32 cellular contexts compared by ENCODE assay signal in the genomic region with DNA sequence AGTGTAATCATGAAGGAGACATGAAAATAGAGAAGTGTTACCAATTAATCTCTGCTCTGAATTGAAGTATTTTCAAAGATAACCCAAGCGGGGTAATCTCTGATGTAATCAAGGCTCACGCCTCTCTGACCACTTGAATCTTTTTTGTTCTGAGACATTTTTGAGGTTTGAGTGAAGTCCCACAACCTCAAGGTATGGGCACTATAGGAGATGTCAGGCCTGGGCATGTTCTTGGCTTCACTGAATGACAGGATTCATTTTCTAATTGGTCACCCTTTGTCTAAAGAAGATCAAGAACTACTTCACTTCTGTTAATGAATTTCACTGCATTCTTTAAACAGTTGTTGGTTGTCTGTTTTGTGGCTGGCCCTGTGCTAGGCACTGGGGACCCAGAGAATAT. TPM values are rescaled to one million over a fixed set of nuclear protein-coding genes. Genes with fewer than 3 reads are reported as not detected.
"Had no signal": no experiment of that assay in that cellular context is flagged by ENCODE, and none has a peak within 500 bp of the region (broad histone marks: within the 10 kb centered on the region; RNA-seq: fewer than 3 reads in every experiment).

No MANE protein-coding gene starts in this region.

- H3K9me3 Mint-ChIP-seq: activated naive CD4-positive, alpha-beta T cell treated with anti-CD3 and anti-CD28 coated beads for 36 hours; activated T-helper 1 cell treated with anti-CD3 and anti-CD28 coated beads, Interleukin-12 subunit alpha, Interleukin-12 subunit beta, Interleukin-2, Interleukin-4 antibody, amounts not matched to agents 30 ng/mL and 10 ng/mL and 1 ng/mL, durations not matched to agents 14 hours and 24 hours and 36 hours; neural crest cell; stimulated activated naive CD8-positive, alpha-beta T cell treated with anti-CD3 and anti-CD28 coated beads, Interleukin-15, Interleukin-2, amounts not matched to agents 100 ng/mL and 50 ng/mL, for 24 hours; T-helper 2 cell treated with Interferon-gamma antibody and Interleukin-4, amounts not matched to agents 5 μg/mL and 100 μg/mL, for 36 hours had no signal

- H3K4me3 ChIP-seq: esophagus squamous epithelium, gastrocnemius medialis, hepatocyte, pancreas, prostate gland, skin epidermis, thoracic aorta had no signal

- H3K27ac ChIP-seq: epithelial cell of prostate, esophagus squamous epithelium, gastrocnemius medialis, hepatocyte, pancreas, prostate gland, skin epidermis, thoracic aorta had no signal

- H3K27ac Mint-ChIP-seq: activated naive CD4-positive, alpha-beta T cell treated with anti-CD3 and anti-CD28 coated beads for 36 hours; activated T-helper 1 cell treated with anti-CD3 and anti-CD28 coated beads, Interleukin-12 subunit alpha, Interleukin-12 subunit beta, Interleukin-2, Interleukin-4 antibody, amounts not matched to agents 30 ng/mL and 10 ng/mL and 1 ng/mL, durations not matched to agents 14 hours and 24 hours and 36 hours; stimulated activated naive CD8-positive, alpha-beta T cell treated with anti-CD3 and anti-CD28 coated beads, Interleukin-15, Interleukin-2, amounts not matched to agents 100 ng/mL and 50 ng/mL, for 24 hours; T-helper 2 cell treated with Interferon-gamma antibody and Interleukin-4, amounts not matched to agents 5 μg/mL and 100 μg/mL, for 36 hours had no signal

- H3K79me2 ChIP-seq: hepatocyte had no signal

- H2AFZ ChIP-seq: hepatocyte had no signal

- H3K27me3 ChIP-seq: esophagus squamous epithelium, gastrocnemius medialis, pancreas had no signal

- ATAC-seq: activated CD4-positive, CD25-positive, alpha-beta regulatory T cell treated with anti-CD3 and anti-CD28 coated beads, Interleukin-2, amount 50 U/mL, for 24 hours; gastrocnemius medialis; left cardiac atrium; left ventricle myocardium superior; pancreas; sciatic nerve had no signal

- H3K4me1 ChIP-seq: gastrocnemius medialis, pancreas had no signal

- DNase-seq: activated CD4-positive, alpha-beta T cell treated with anti-CD3 and anti-CD28 coated beads for 48 hours; activated CD4-positive, alpha-beta T cell treated with anti-CD3 and anti-CD28 coated beads, Interleukin-2, amount 50 U/mL, for 48 hours; activated CD8-positive, alpha-beta memory T cell treated with anti-CD3 and anti-CD28 coated beads, Interleukin-2, amount 50 U/mL, for 4 hours; activated effector memory CD4-positive, alpha-beta T cell treated with anti-CD3 and anti-CD28 coated beads, Interleukin-2, amount 50 U/mL, for 16 hours; activated naive CD4-positive, alpha-beta T cell treated with anti-CD3 and anti-CD28 coated beads for 36 hours; activated T-cell treated with anti-CD3 and anti-CD28 coated beads, Interleukin-2, amount 50 U/mL, for 1 hour; amniotic stem cell; dermis blood vessel endothelial cell; effector CD4-positive, alpha-beta T cell; esophagus squamous epithelium; gastrocnemius medialis; islet precursor cell; left cardiac atrium; left ventricle myocardium superior; pancreas; stimulated activated CD4-positive, alpha-beta T cell treated with anti-CD3 and anti-CD28 coated beads, Interleukin-12 subunit alpha, Interleukin-12 subunit beta, amount 100 ng/mL, for 4 hours; stimulated activated CD4-positive, alpha-beta T cell treated with anti-CD3 and anti-CD28 coated beads, Interleukin-4, amount 100 ng/mL, for 1 hour; T-helper 1 cell; trophoblast cell had no signal

- H3K4me2 ChIP-seq: hepatocyte had no signal

- H3K9me3 ChIP-seq: esophagus squamous epithelium, gastrocnemius medialis, pancreas, prostate gland, thoracic aorta had no signal

- H3K36me3 ChIP-seq: esophagus squamous epithelium, gastrocnemius medialis, pancreas, prostate gland, thoracic aorta had no signal

- H3K4me3 Mint-ChIP-seq: activated naive CD4-positive, alpha-beta T cell treated with anti-CD3 and anti-CD28 coated beads for 36 hours; activated T-helper 1 cell treated with anti-CD3 and anti-CD28 coated beads, Interleukin-12 subunit alpha, Interleukin-12 subunit beta, Interleukin-2, Interleukin-4 antibody, amounts not matched to agents 30 ng/mL and 10 ng/mL and 1 ng/mL, durations not matched to agents 14 hours and 24 hours and 36 hours; neural crest cell; stimulated activated naive CD8-positive, alpha-beta T cell treated with anti-CD3 and anti-CD28 coated beads, Interleukin-15, Interleukin-2, amounts not matched to agents 100 ng/mL and 50 ng/mL, for 24 hours; T-helper 2 cell treated with Interferon-gamma antibody and Interleukin-4, amounts not matched to agents 5 μg/mL and 100 μg/mL, for 36 hours had no signal

RNA-seq across cellular contexts. Expression of gene ENHO, which starts 23.7 kb away (rescaled TPM):
- total RNA-seq: activated T-helper 1 cell treated with anti-CD3 and anti-CD28 coated beads, Interleukin-12 subunit alpha, Interleukin-12 subunit beta, Interleukin-2, Interleukin-4 antibody, amounts not matched to agents 30 ng/mL and 10 ng/mL and 1 ng/mL, durations not matched to agents 14 hours and 24 hours and 36 hours; dermis blood vessel endothelial cell; lung microvascular endothelial cell; thoracic aorta had no signal

RNA-seq across cellular contexts. Expression of gene DNAI1, which starts 40.5 kb away (rescaled TPM):
- total RNA-seq: activated CD8-positive, alpha-beta memory T cell treated with anti-CD3 and anti-CD28 coated beads for 36 hours; activated T-helper 1 cell treated with anti-CD3 and anti-CD28 coated beads, Interleukin-12 subunit alpha, Interleukin-12 subunit beta, Interleukin-2, Interleukin-4 antibody, amounts not matched to agents 30 ng/mL and 10 ng/mL and 1 ng/mL, durations not matched to agents 14 hours and 24 hours and 36 hours; dermis blood vessel endothelial cell; esophagus squamous epithelium; left ventricle myocardium superior; lung microvascular endothelial cell; thoracic aorta had no signal
- polyA plus RNA-seq: hepatocyte had no signal
